In genomic region chr12:76033116-76034001, GRCh38 we compare ENCODE assay signal across 9 cellular contexts. TPM values are rescaled to one million over a fixed set of nuclear protein-coding genes. Genes with fewer than 3 reads are reported as not detected.
DNase-seq lines count a peak whose midpoint lies in the region; TF ChIP-seq lines count a peak whose summit lies in the region.
"Had no signal": no experiment of that assay in that cellular context is flagged by ENCODE, and none has a peak within 500 bp of the region (broad histone marks: within the 10 kb centered on the region; RNA-seq: fewer than 3 reads in every experiment).

No MANE protein-coding gene starts in this region.

- POLR2A ChIA-PET in AG04449 (lab: Yijun Ruan, JAX): interaction anchor here (0.6 to 2.2 kb wide), 4 partner anchors 185 to 526 kb away, joined by 3 to 9 read pairs (median 4); no protein-coding TSS in a partner anchor

- H3K9me3 ChIP-seq in HUES64 (ENCODE audit: insufficient read depth, low read depth, low read length) (no peaks in the 10 kb centered on the region), muscle layer of duodenum (ENCODE audit: control insufficient read depth in 1 of 2, low read length in 2 of 2) (no peaks in the 10 kb centered on the region)

- H3K4me3 ChIP-seq in AG04449 (ENCODE audit: low read depth, low read length) (peak overlapping the region; percentile 95), HUES64 (ENCODE audit: low read length) (peak overlapping the region; percentile 95), choroid plexus epithelial cell (ENCODE audit: low read depth, low read length) (peak overlapping the region; percentile 97), muscle layer of duodenum (ENCODE audit: low read depth in 1 of 2, low read length in 2 of 2) (peak overlapping the region; percentile 88 to 96)

- H3K4me1 ChIP-seq in HUES64 (ENCODE audit: insufficient read depth, low read length) (peaks cover 30% of the 10 kb centered on the region), muscle layer of duodenum (ENCODE audit: control insufficient read depth in 1 of 2, insufficient read depth in 2 of 2, low read length in 2 of 2) (no peaks in the 10 kb centered on the region)

- H3K36me3 ChIP-seq in HUES64 (ENCODE audit: insufficient read depth, low read length) (peaks cover 15% of the 10 kb centered on the region), muscle layer of duodenum (ENCODE audit: control insufficient read depth in 1 of 2, insufficient read depth in 2 of 2, low read length in 2 of 2) (peaks cover 0 to 11% of the 10 kb centered on the region in 2 donors)

- no peak for TF ChIP-seq CTCF in AG04449 (IDR thresholded peaks at IDR 0.05; ENCODE audit: insufficient read depth, low read length, missing control alignments)
- no peak for TF ChIP-seq CTCF in choroid plexus epithelial cell (conservative IDR thresholded peaks at IDR 0.05; ENCODE audit: low read depth, low read length)

- CTCF ChIA-PET in AG04449 (lab: Yijun Ruan, JAX): interaction anchor here (0.6 to 11.7 kb wide), 6 partner anchors 8 to 506 kb away, joined by 3 to 130 read pairs (median 4); no protein-coding TSS in a partner anchor

- 86% methylated on average over 4 of the region's 4 CpGs for WGBS in HUES64

- DNase-seq in AG04449 (ENCODE audit: low read depth, low spot score) (no peak), choroid plexus epithelial cell (ENCODE audit: low read depth) (peak; percentile 69), NOMO-1 (lab: John Stamatoyannopoulos, UW; ENCODE audit: unreplicated experiment in 2 of 2) (no peak), SIG-M5 (lab: John Stamatoyannopoulos, UW) (no peak), NOMO-1 treated with dmso at 0.1 percent for 144 hours (lab: John Stamatoyannopoulos, UW; ENCODE audit: unreplicated experiment) (no peak)
- no peak for DNase-seq in stimulated activated CD4-positive, alpha-beta T cell treated with anti-CD3 and anti-CD28 coated beads, Interleukin-12 subunit alpha, Interleukin-12 subunit beta, amount 100 ng/mL, for 4 hours

- H3K27ac ChIP-seq in HUES64 (ENCODE audit: low read depth, low read length) (peak overlapping the region; percentile 86), muscle layer of duodenum (ENCODE audit: low read length) (peak overlapping the region; percentile 94)
- H3K27ac ChIP-seq: HL-60 had no signal

- no peaks in the 10 kb centered on the region for H3K27me3 ChIP-seq in HUES64 (ENCODE audit: insufficient read depth, low read length)
- H3K27me3 ChIP-seq in muscle layer of duodenum (ENCODE audit: low read depth, low read length): no peaks in the 10 kb centered on the region

- H3K9ac ChIP-seq in HUES64 (ENCODE audit: low read depth, low read length): peak overlapping the region; percentile 88

RNA-seq across cellular contexts. Expression of gene PHLDA1, which starts 1.8 kb away (rescaled TPM):
- polyA plus RNA-seq in HUES64 (2013, experiment 1 of 2): 16.6 TPM
- polyA plus RNA-seq in HUES64 (2013, experiment 2 of 2): 15.8 TPM

RNA-seq across cellular contexts. Expression of gene NAP1L1, which starts 51.1 kb away (rescaled TPM):
- 966 TPM for polyA plus RNA-seq in HUES64 (2013, experiment 1 of 2)
- polyA plus RNA-seq in HUES64 (2013, experiment 2 of 2): 1,149 TPM
